In the genomic region with DNA sequence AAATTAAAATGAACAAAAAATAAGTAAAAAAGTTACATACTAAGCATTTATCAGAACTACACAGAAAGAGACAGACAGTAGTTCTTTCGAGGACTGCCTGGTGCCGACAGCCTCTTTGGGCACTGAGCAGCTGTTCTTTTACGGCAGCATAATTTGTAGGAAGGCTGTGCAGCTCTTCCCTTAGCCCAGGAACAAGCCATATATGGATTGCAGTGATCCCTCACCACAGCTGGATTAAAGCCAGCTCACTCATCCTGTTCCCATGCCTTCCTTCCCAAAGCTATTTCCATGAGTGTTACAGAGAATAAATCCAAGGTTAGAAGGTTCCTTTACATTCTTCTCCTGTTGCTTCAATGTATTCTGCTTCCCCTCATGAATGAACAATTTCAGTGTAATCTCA, we compare ENCODE assay signal across 10 cellular contexts.
DNase-seq lines count a peak whose midpoint lies in the region; ATAC-seq, FAIRE-seq and TF ChIP-seq lines count a peak whose summit lies in the region.
"Had no signal": no experiment of that assay in that cellular context is flagged by ENCODE, and none has a peak within 500 bp of the region (broad histone marks: within the 10 kb centered on the region; RNA-seq: fewer than 3 reads in every experiment).

No MANE protein-coding gene starts in this region.

- H3K9ac ChIP-seq in astrocyte (ENCODE audit: low read length) = peak overlapping the region; percentile 53

- H3K27ac Mint-ChIP-seq in astrocyte (ENCODE audit: unreplicated experiment) = peak overlapping the region; percentile 72
- H3K27ac Mint-ChIP-seq: B cell; natural killer cell treated with Interleukin-12 subunit alpha and Interleukin-12 subunit beta and Interleukin-15 and Interleukin-18, amount 100 ng/mL, for 72 hours had no signal

- peak overlapping the region; percentile 57 for H3K4me2 ChIP-seq in astrocyte (ENCODE audit: low read length)

- no peaks in the 10 kb centered on the region for H3K27me3 ChIP-seq in astrocyte (ENCODE audit: insufficient read depth, low read length)

- H3K27me3 Mint-ChIP-seq in astrocyte (ENCODE audit: low read depth, unreplicated experiment) = no peaks in the 10 kb centered on the region
- H3K27me3 Mint-ChIP-seq: B cell; natural killer cell treated with Interleukin-12 subunit alpha and Interleukin-12 subunit beta and Interleukin-15 and Interleukin-18, amount 100 ng/mL, for 72 hours had no signal

- no peaks in the 10 kb centered on the region for H3K79me2 ChIP-seq in astrocyte (ENCODE audit: insufficient read depth, low read length)

- H3K4me1 ChIP-seq in astrocyte (ENCODE audit: insufficient read depth, low read length) = peaks cover 21% of the 10 kb centered on the region

- peaks cover 41% of the 10 kb centered on the region for H3K4me1 Mint-ChIP-seq in astrocyte (ENCODE audit: low read depth, unreplicated experiment)
- H3K4me1 Mint-ChIP-seq: B cell had no signal

- no peak overlapping the region for H3K4me3 Mint-ChIP-seq in astrocyte (ENCODE audit: unreplicated experiment)
- H3K4me3 Mint-ChIP-seq: B cell; natural killer cell treated with Interleukin-12 subunit alpha and Interleukin-12 subunit beta and Interleukin-15 and Interleukin-18, amount 100 ng/mL, for 72 hours had no signal

- H3K36me3 Mint-ChIP-seq in astrocyte (ENCODE audit: low read depth, unreplicated experiment) = peaks cover 36% of the 10 kb centered on the region

- ATAC-seq in Right ventricle myocardium inferior (peak; percentile 95), HG03354 (IDR thresholded peaks at IDR 0.05; ENCODE audit: poor library complexity, severe bottlenecking, unreplicated experiment) (no peak)
- ATAC-seq: natural killer cell treated with Interleukin-12 subunit alpha and Interleukin-12 subunit beta and Interleukin-15 and Interleukin-18, amount 100 ng/mL, for 72 hours had no signal

- H3K36me3 ChIP-seq in astrocyte (ENCODE audit: insufficient read depth, low read length) = no peaks in the 10 kb centered on the region

- peaks cover 4% of the 10 kb centered on the region for H3K9me3 Mint-ChIP-seq in astrocyte (ENCODE audit: unreplicated experiment)
- H3K9me3 Mint-ChIP-seq: natural killer cell treated with Interleukin-12 subunit alpha and Interleukin-12 subunit beta and Interleukin-15 and Interleukin-18, amount 100 ng/mL, for 72 hours had no signal

- no peak for DNase-seq in Right ventricle myocardium inferior (ENCODE audit: missing footprints)
- no peak for DNase-seq in cardiac septum (ENCODE audit: low spot score)
- DNase-seq in astrocyte (ENCODE audit: low read depth) = peak; percentile 98
- DNase-seq in kidney tubule cell (ENCODE audit: low spot score) = peak; percentile 92
- DNase-seq in activated CD4-positive, alpha-beta T cell treated with anti-CD3 and anti-CD28 coated beads, Interleukin-2, amount 50 U/mL, for 48 hours = no peak
- no peak for DNase-seq in NCI-H526 treated with DMSO at 0.1 percent for 48 hours (lab: John Stamatoyannopoulos, UW)
- DNase-seq in GM10248 (ENCODE audit: extremely low spot score) = no peak

- H3K9me3 ChIP-seq in astrocyte (ENCODE audit: insufficient read depth, low read depth, low read length) = no peaks in the 10 kb centered on the region

- intact Hi-C loops in Right ventricle myocardium inferior (cut with DNase I) = loop anchor here (5.0 to 10.0 kb wide), 3 partner anchors 89 to 224 kb away; a partner anchor contains a TSS
- intact Hi-C loops in cardiac septum (cut with DNase I) = loop anchor here (5.0 to 10.0 kb wide), 2 partner anchors 91 to 214 kb away; a partner anchor contains a TSS

- POLR2A ChIA-PET in GM10248 (lab: Yijun Ruan, JAX) = no interaction called here

- CTCF ChIA-PET in GM10248 (lab: Yijun Ruan, JAX) = interaction anchor here (1.5 kb wide), 1 partner anchor 19 kb away, joined by 3 read pairs; no protein-coding TSS in a partner anchor

- peak overlapping the region; percentile 7 for H3K4me3 ChIP-seq in astrocyte (ENCODE audit: insufficient read depth, low read depth, low read length)

- no peaks in the 10 kb centered on the region for H4K20me1 ChIP-seq in astrocyte (ENCODE audit: insufficient read depth, low read length)

- peak overlapping the region; percentile 87 for H3K27ac ChIP-seq in astrocyte (ENCODE audit: low read depth, low read length)

- TF ChIP-seq CTCF in astrocyte (IDR thresholded peaks at IDR 0.05; ENCODE audit: insufficient read depth, low read depth, low read length) (no peak), GM10248 (IDR thresholded peaks at IDR 0.05; ENCODE audit: control extremely low read depth, extremely low read depth, low read depth, missing control alignments) (no peak)

- no peak overlapping the region for H2AFZ ChIP-seq in astrocyte (ENCODE audit: low read depth, low read length)

- peak; percentile 100 for FAIRE-seq in astrocyte (lab: Jason Lieb, UNC)

Comparison
In these comparisons a context has a peak if more than half of its experiments do, and no peak if none do; other contexts are left out.
1. DNase-seq: peak in astrocyte (single experiment) and kidney tubule cell (single experiment); none in Right ventricle myocardium inferior (single experiment), cardiac septum (single experiment), activated CD4-positive, alpha-beta T cell treated with anti-CD3 and anti-CD28 coated beads, Interleukin-2, amount 50 U/mL, for 48 hours (0 of 2), NCI-H526 treated with DMSO at 0.1 percent for 48 hours (single experiment) and GM10248 (single experiment).